In genomic region chr19:17932485-17933338, GRCh38 we compare ENCODE assay signal across 1 cellular context.
A peak's percentile ranks its signal among the peaks of the same experiment; 100 is the strongest.
TF ChIP-seq lines count a peak whose summit lies in the region.

Gene CCDC124, plus strand, starts transcription at chr19:17933015. Its CDS starts 3,406 bp downstream, at chr19:17936421.

TF ChIP-seq in HepG2, 621 proteins besides CTCF, POLR2A, EP300 and RAD21 (continued from another document and continues in another):
- peak; percentile 92 for TF ChIP-seq ZNF362 (CRISPR knock-in tag; IDR thresholded peaks at IDR 0.05; ENCODE audit: borderline replicate concordance)
- TF ChIP-seq AKNA (CRISPR knock-in tag; IDR thresholded peaks at IDR 0.05; ENCODE audit: borderline replicate concordance): no peak
- TF ChIP-seq AGO2 (optimal IDR thresholded peaks at IDR 0.05; ENCODE audit: low read depth, low read length): peak; percentile 47
- TF ChIP-seq ZNF558 (CRISPR knock-in tag; IDR thresholded peaks at IDR 0.05; ENCODE audit: borderline replicate concordance): peak; percentile 81; the same call in 1 of the 2 replicates
- peak; percentile 43 for TF ChIP-seq FOSL2 (CRISPR knock-in tag; IDR thresholded peaks at IDR 0.05)
- no peak; the same call in 1 of the 2 replicates for TF ChIP-seq ZNF567 (CRISPR knock-in tag; IDR thresholded peaks at IDR 0.05; ENCODE audit: borderline replicate concordance)
- TF ChIP-seq ZNF136 (CRISPR knock-in tag; IDR thresholded peaks at IDR 0.05; ENCODE audit: low read depth): peak; percentile 69; the same call in 1 of the 2 replicates
- peak; percentile 73 for TF ChIP-seq USF2 (IDR thresholded peaks at IDR 0.05; ENCODE audit: low read depth, low read length)
- peak; percentile 90; the same call in 1 of the 2 replicates for TF ChIP-seq USF2 (CRISPR knock-in tag; IDR thresholded peaks at IDR 0.05; ENCODE audit: borderline replicate concordance)
- no peak for TF ChIP-seq FOSL1 (CRISPR knock-in tag; IDR thresholded peaks at IDR 0.05; ENCODE audit: borderline replicate concordance)
- TF ChIP-seq SNAPC5 (CRISPR knock-in tag; IDR thresholded peaks at IDR 0.05; ENCODE audit: borderline replicate concordance): no peak
- no peak; the same call in 1 of the 2 replicates for TF ChIP-seq FOXC1 (CRISPR knock-in tag; IDR thresholded peaks at IDR 0.05; ENCODE audit: borderline replicate concordance)
- TF ChIP-seq ZFX (CRISPR knock-in tag; IDR thresholded peaks at IDR 0.05; ENCODE audit: low read depth): peak; percentile 76
- peak; percentile 21; the same call in 1 of the 2 replicates for TF ChIP-seq HDAC2 (CRISPR knock-in tag; IDR thresholded peaks at IDR 0.05)
- no peak for TF ChIP-seq HNF4G (IDR thresholded peaks at IDR 0.05; ENCODE audit: borderline replicate concordance, low read depth, low read length)
- TF ChIP-seq HNF4G (CRISPR knock-in tag; IDR thresholded peaks at IDR 0.05; ENCODE audit: borderline replicate concordance, low read depth): 0 out of 2 replicates have a peak, but pooled peaks have one; percentile 12
- TF ChIP-seq ZNF766 (CRISPR knock-in tag; IDR thresholded peaks at IDR 0.05; ENCODE audit: borderline replicate concordance): peak; percentile 77; the same call in 1 of the 2 replicates
- TF ChIP-seq KLF16 (CRISPR knock-in tag; IDR thresholded peaks at IDR 0.05): peak in 1 of 2 experiments; percentile 66; a peak in 1 of 4 replicates
- no peak for TF ChIP-seq ZNF615 (CRISPR knock-in tag; IDR thresholded peaks at IDR 0.05; ENCODE audit: borderline replicate concordance)
- peak; percentile 23; the same call in 1 of the 2 replicates for TF ChIP-seq ZBTB7B (CRISPR knock-in tag; IDR thresholded peaks at IDR 0.05)
- TF ChIP-seq PHF21A (CRISPR knock-in tag; IDR thresholded peaks at IDR 0.05): peak; percentile 42; the same call in 1 of the 2 replicates
- TF ChIP-seq ZNF572 (CRISPR knock-in tag; IDR thresholded peaks at IDR 0.05): 0 out of 2 replicates have a peak, but pooled peaks have one; percentile 34
- peak; percentile 95 for TF ChIP-seq STAG1 (CRISPR knock-in tag; IDR thresholded peaks at IDR 0.05)
- TF ChIP-seq TFDP1 (CRISPR knock-in tag; IDR thresholded peaks at IDR 0.05; ENCODE audit: borderline replicate concordance): peak; percentile 35; the same call in 1 of the 2 replicates
- peak; percentile 25; the same call in 1 of the 2 replicates for TF ChIP-seq MIXL1 (CRISPR knock-in tag; IDR thresholded peaks at IDR 0.05)
- TF ChIP-seq MEIS2 (CRISPR knock-in tag; IDR thresholded peaks at IDR 0.05): peak; percentile 65; the same call in 1 of the 2 replicates
- peak; percentile 45; the same call in 1 of the 2 replicates for TF ChIP-seq MYPOP (CRISPR knock-in tag; IDR thresholded peaks at IDR 0.05)
- peak; percentile 55; the same call in 1 of the 2 replicates for TF ChIP-seq HINFP (CRISPR knock-in tag; IDR thresholded peaks at IDR 0.05; ENCODE audit: low read depth)
- peak; percentile 4; the same call in 1 of the 2 replicates for TF ChIP-seq FOXA3 (CRISPR knock-in tag; IDR thresholded peaks at IDR 0.05)
- peak; percentile 95 for TF ChIP-seq ZGPAT (CRISPR knock-in tag; IDR thresholded peaks at IDR 0.05)
- TF ChIP-seq BCL6 (CRISPR knock-in tag; IDR thresholded peaks at IDR 0.05): peak; percentile 23; the same call in 1 of the 2 replicates
- TF ChIP-seq ZNF597 (CRISPR knock-in tag; IDR thresholded peaks at IDR 0.05): no peak
- TF ChIP-seq ZNF44 (CRISPR knock-in tag; IDR thresholded peaks at IDR 0.05): no peak
- TF ChIP-seq HNF1B (CRISPR knock-in tag; IDR thresholded peaks at IDR 0.05): peak; percentile 74; the same call in 1 of the 2 replicates
- TF ChIP-seq TAF1 (CRISPR knock-in tag; IDR thresholded peaks at IDR 0.05): peak; percentile 78; the same call in 1 of the 2 replicates
- peak; percentile 53; the same call in 1 of the 2 replicates for TF ChIP-seq FOXJ3 (CRISPR knock-in tag; IDR thresholded peaks at IDR 0.05; ENCODE audit: borderline replicate concordance)
- TF ChIP-seq TCF7 (IDR thresholded peaks at IDR 0.05; ENCODE audit: low read depth): no peak
- TF ChIP-seq TRIM22 (IDR thresholded peaks at IDR 0.05): no peak
- TF ChIP-seq MED1 (CRISPR knock-in tag; IDR thresholded peaks at IDR 0.05): peak; percentile 59
- peak; percentile 89 for TF ChIP-seq POGZ (CRISPR knock-in tag; IDR thresholded peaks at IDR 0.05)
